ENCODE assay signal across 18 cellular contexts in the genomic region with DNA sequence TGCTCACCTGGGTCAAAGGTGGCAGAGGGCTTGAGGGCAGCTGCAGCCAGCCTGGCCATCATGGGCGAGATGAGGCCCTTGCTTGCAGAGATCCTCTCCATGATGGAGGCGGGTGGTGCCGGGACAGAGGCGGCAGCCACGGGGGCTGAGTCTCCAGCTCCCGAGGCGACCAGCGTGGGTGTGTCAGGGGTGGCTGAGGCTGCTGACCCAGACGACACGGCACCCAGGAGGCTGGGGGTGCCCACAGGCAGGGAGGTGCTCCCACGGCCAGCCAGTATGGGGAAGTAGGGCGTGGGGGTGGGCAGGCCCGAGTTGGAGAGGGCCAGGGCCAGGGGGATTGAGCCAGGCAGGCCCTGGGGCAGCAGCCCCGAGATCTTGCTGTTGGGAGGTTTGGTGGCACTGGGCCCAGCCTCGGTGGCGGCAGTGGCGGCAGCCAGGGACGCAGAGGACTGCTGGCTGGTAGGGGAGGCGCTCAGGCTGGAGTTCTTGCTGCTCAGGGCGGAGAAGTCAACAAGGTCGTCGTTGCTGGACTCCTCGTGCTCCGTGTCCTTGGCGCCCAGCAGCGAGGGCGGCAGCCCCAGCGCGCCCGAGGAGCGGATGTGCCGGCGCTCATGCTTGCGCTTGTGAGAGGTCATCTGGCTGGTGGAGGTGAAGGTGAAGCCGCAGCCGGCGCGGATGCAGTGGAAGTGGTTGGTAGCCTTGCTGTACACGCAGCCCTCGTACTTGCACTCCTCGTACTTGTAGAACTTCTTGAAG.
"Had no signal": no experiment of that assay in that cellular context is flagged by ENCODE, and none has a peak within 500 bp of the region (broad histone marks: within the 10 kb centered on the region; RNA-seq: fewer than 3 reads in every experiment).

No MANE protein-coding gene starts in this region.

- ATAC-seq: activated naive CD4-positive, alpha-beta T cell treated with anti-CD3 and anti-CD28 coated beads, Interleukin-2, amount 50 U/mL, for 72 hours; foreskin keratinocyte; left colon; SK-N-SH treated with all-trans-retinoic acid at 6 μM for 48 hours had no signal

- H3K27me3 ChIP-seq: foreskin keratinocyte, right lobe of liver had no signal

- H3K9me3 Mint-ChIP-seq: activated naive CD4-positive, alpha-beta T cell treated with anti-CD3 and anti-CD28 coated beads, Interleukin-2, amount 50 U/mL, for 72 hours; mesothelial cell of epicardium; nephron had no signal

- H3K4me3 Mint-ChIP-seq: mesothelial cell of epicardium, nephron had no signal

- H3K4me1 ChIP-seq: foreskin keratinocyte, right lobe of liver had no signal

- H3K27ac ChIP-seq: foreskin keratinocyte, right lobe of liver, thoracic aorta had no signal

- H3K36me3 Mint-ChIP-seq: activated naive CD4-positive, alpha-beta T cell treated with anti-CD3 and anti-CD28 coated beads, Interleukin-2, amount 50 U/mL, for 72 hours had no signal

- H3K36me3 ChIP-seq: right lobe of liver had no signal

- H3K27ac Mint-ChIP-seq: activated naive CD4-positive, alpha-beta T cell treated with anti-CD3 and anti-CD28 coated beads, Interleukin-2, amount 50 U/mL, for 72 hours; mesothelial cell of epicardium; nephron had no signal

- H3K9me3 ChIP-seq: right lobe of liver, thoracic aorta had no signal

- H3K4me3 ChIP-seq: right lobe of liver, smooth muscle cell, thoracic aorta had no signal

- DNase-seq: activated CD4-positive, alpha-beta T cell treated with anti-CD3 and anti-CD28 coated beads, Interleukin-2, amount 50 U/mL, for 4 hours; activated gamma-delta T cell; dermis blood vessel endothelial cell; foreskin keratinocyte; glutamatergic neuron; hippocampal formation; left colon; occipital lobe; posterior cingulate gyrus; right lobe of liver; stimulated activated CD4-positive, alpha-beta T cell treated with anti-CD3 and anti-CD28 coated beads, Interleukin-4, amount 100 ng/mL, for 1 hour; T-helper 1 cell had no signal
